Comparison of ENCODE assay signal across 9 cellular contexts in genomic region chr11:16938061-16938460, GRCh38.
"Had no signal": no experiment of that assay in that cellular context is flagged by ENCODE, and none has a peak within 500 bp of the region (broad histone marks: within the 10 kb centered on the region; RNA-seq: fewer than 3 reads in every experiment).

No MANE protein-coding gene starts in this region.

- H3K36me3 ChIP-seq: HAP-1 had no signal

- H3K9me3 ChIP-seq: HAP-1 had no signal

- H3K9me3 Mint-ChIP-seq: GM23338, H9, HFFc6 had no signal

- DNase-seq: GM23248, GOT3, H7, H9, HCEC 1CT, HFFc6 had no signal

- H3K27ac ChIP-seq: GM23248 had no signal

- ATAC-seq: GM23338, HCT116 had no signal

- H3K4me3 Mint-ChIP-seq: GM23338, H9, HFFc6 had no signal

- H3K4me3 ChIP-seq: GM23248, GM23338, HAP-1 had no signal

- H3K27ac Mint-ChIP-seq: GM23338, H9, HFFc6 had no signal
